In genomic region chr17:50094243-50094752, GRCh38 we compare ENCODE assay signal across 8 cellular contexts. TPM values are rescaled to one million over a fixed set of nuclear protein-coding genes. Genes with fewer than 3 reads are reported as not detected.
DNase-seq lines count a peak whose midpoint lies in the region; ATAC-seq, FAIRE-seq and TF ChIP-seq lines count a peak whose summit lies in the region.

No MANE protein-coding gene starts in this region.

- FAIRE-seq in kidney (lab: Jason Lieb, UNC), result no peak

- peak; percentile 60 for DNase-seq in DMS153 (lab: John Stamatoyannopoulos, UW)
- peak; percentile 63 for DNase-seq in NCI-H226
- DNase-seq in cerebellum (ENCODE audit: low spot score), result peak; percentile 87
- peak; percentile 95 for DNase-seq in kidney
- peak; percentile 76 to 93 (median 87) for DNase-seq in stimulated activated CD4-positive, alpha-beta T cell treated with anti-CD3 and anti-CD28 coated beads, Interleukin-12 subunit alpha, Interleukin-12 subunit beta, amount 100 ng/mL, for 48 hours (ENCODE audit: low read depth in 2 of 3, low spot score in 1 of 3)

- H3K9ac ChIP-seq in kidney (ENCODE audit: low read length in 2 of 2), result peak overlapping the region; percentile 56 to 69

- peak; percentile 57 for ATAC-seq in HG03066 (IDR thresholded peaks at IDR 0.05; ENCODE audit: low read depth, unreplicated experiment)
- ATAC-seq in activated CD4-positive, CD25-positive, alpha-beta regulatory T cell treated with anti-CD3 and anti-CD28 coated beads, Interleukin-2, amount 50 U/mL, for 24 hours, result peak; percentile 46 to 57
- no peak for ATAC-seq in GM19463 (IDR thresholded peaks at IDR 0.05; ENCODE audit: unreplicated experiment)

- TF ChIP-seq CTCF in kidney (IDR thresholded peaks at IDR 0.05; ENCODE audit: borderline replicate concordance, extremely low read depth, insufficient read depth), result peak; percentile 92

- intact Hi-C loops in kidney (cut with DNase I), result loop anchor here (10.0 kb wide), 1 partner anchor 201 kb away; no protein-coding TSS in a partner anchor

- H3K36me3 ChIP-seq in kidney (ENCODE audit: control insufficient read depth in 1 of 2, insufficient read depth in 2 of 2, low read length in 2 of 2), result peaks cover 2 to 20% of the 10 kb centered on the region in 2 donors

- peaks cover 29 to 31% of the 10 kb centered on the region in 2 donors for H3K4me1 ChIP-seq in kidney (ENCODE audit: control insufficient read depth in 1 of 2, insufficient read depth in 1 of 2, low read depth in 1 of 2, low read length in 2 of 2)

- H3K27ac ChIP-seq in kidney (ENCODE audit: low read depth in 2 of 2, low read length in 2 of 2), result peak overlapping the region; percentile 84 to 90

- H3K4me3 ChIP-seq in kidney (ENCODE audit: low read length in 2 of 2), result peak overlapping the region; percentile 86 to 96

- H3K9me3 ChIP-seq in kidney (ENCODE audit: control insufficient read depth in 1 of 2, low read length in 2 of 2), result no peaks in the 10 kb centered on the region

RNA-seq across cellular contexts. Expression of gene PDK2, which starts 0.9 kb away (rescaled TPM):
- 21.3 TPM for total RNA-seq in cerebellum
- 41.9 TPM for total RNA-seq in kidney
- 121 TPM for polyA plus RNA-seq in kidney (ENCODE audit: insufficient read depth, low read depth, low replicate concordance)

RNA-seq across cellular contexts. Expression of gene SAMD14, which starts 35.7 kb away (rescaled TPM):
- total RNA-seq in cerebellum (26.2 TPM), kidney (5.0 TPM)
- 3.7 TPM for polyA plus RNA-seq in kidney (ENCODE audit: insufficient read depth, low read depth, low replicate concordance)

RNA-seq across cellular contexts. Expression of gene ITGA3, which starts 38.4 kb away (rescaled TPM):
- total RNA-seq in cerebellum (22.9 TPM), kidney (367 TPM)
- 117 TPM for polyA plus RNA-seq in kidney (ENCODE audit: insufficient read depth, low read depth, low replicate concordance)

RNA-seq across cellular contexts. Expression of gene PPP1R9B, which starts 56.2 kb away (rescaled TPM):
- 29.1 TPM for total RNA-seq in cerebellum
- 64.4 TPM for total RNA-seq in kidney
- 17.1 TPM for polyA plus RNA-seq in kidney (ENCODE audit: insufficient read depth, low read depth, low replicate concordance)

Comparison
In these comparisons a context has a peak if more than half of its experiments do, and no peak if none do; other contexts are left out.
1. RNA of gene ITGA3, which starts 38.4 kb away (total RNA-seq): 367 TPM in kidney (single experiment); 22.9 TPM in cerebellum (single experiment); every median in the first group is over 10 times any median in the second.
2. Peak in every context shown above with its lines, with median percentiles within 50 percentile points of each other: DNase-seq.